Comparison of ENCODE assay signal across 9 cellular contexts in genomic region chr11:60905047-60905446, GRCh38. TPM values are rescaled to one million over a fixed set of nuclear protein-coding genes. Genes with fewer than 3 reads are reported as not detected.
DNase-seq lines count a peak whose midpoint lies in the region; ATAC-seq and TF ChIP-seq lines count a peak whose summit lies in the region.
"Had no signal": no experiment of that assay in that cellular context is flagged by ENCODE, and none has a peak within 500 bp of the region (broad histone marks: within the 10 kb centered on the region; RNA-seq: fewer than 3 reads in every experiment).

No MANE protein-coding gene starts in this region.

- H2BK15ac ChIP-seq in mesenchymal stem cell (ENCODE audit: low read depth, poor library complexity, severe bottlenecking), result no peak overlapping the region

- H2BK5ac ChIP-seq in mesenchymal stem cell (ENCODE audit: low read depth, low read length, poor library complexity, severe bottlenecking), result no peak overlapping the region

- H2BK12ac ChIP-seq in mesenchymal stem cell (ENCODE audit: low read length in 2 of 2), result no peak overlapping the region

- H3K27ac ChIP-seq in A673 (ENCODE audit: low read depth, low read length, poor library complexity, severe bottlenecking) (peak overlapping the region; percentile 98), ascending aorta (peak overlapping the region; percentile 10 to 97), mesenchymal stem cell (ENCODE audit: low read length, poor library complexity, severe bottlenecking) (no peak overlapping the region), RWPE1 (no peak overlapping the region)

- TSS peak; percentile 53 for BruUV-seq in A673 (replicated peaks; lab: Mats Ljungman, UMichigan)

- peak overlapping the region; percentile 89 for H3K9ac ChIP-seq in mesenchymal stem cell (ENCODE audit: low read length)

- no peaks in the 10 kb centered on the region for H3K9me3 ChIP-seq in A673 (ENCODE audit: low read depth, low read length, poor library complexity, severe bottlenecking)
- H3K9me3 ChIP-seq in HAP-1, result no peaks in the 10 kb centered on the region
- H3K9me3 ChIP-seq in ascending aorta, result no peaks in the 10 kb centered on the region
- no peaks in the 10 kb centered on the region for H3K9me3 ChIP-seq in mesenchymal stem cell (ENCODE audit: control insufficient read depth, low read length)

- DNase-seq in A673 (ENCODE audit: low spot score) (no peak), HAP-1 (ENCODE audit: low spot score in 2 of 2) (peak in 1 of 2 experiments; percentile 75), ascending aorta (ENCODE audit: low spot score in 2 of 2) (no peak), mesenchymal stem cell (no peak), inferior parietal cortex (ENCODE audit: extremely low spot score) (no peak), RWPE1 (ENCODE audit: low spot score) (no peak)
- no peak for DNase-seq in stimulated activated CD8-positive, alpha-beta memory T cell treated with anti-CD3 and anti-CD28 coated beads, Interleukin-4, amount 100 ng/mL, for 48 hours

- intact Hi-C loops in A673 (cut with micrococcal nuclease; ENCODE audit: unreplicated experiment) (loop anchor here (5.0 kb wide), 2 partner anchors 73 to 128 kb away; no protein-coding TSS in a partner anchor), ascending aorta (cut with DNase I) (loop anchor here (5.0 kb wide), 2 partner anchors 1288 to 1343 kb away; partner anchors contain the start of gene OSBP)

- H3K27me3 ChIP-seq in A673 (replicated peaks; ENCODE audit: insufficient read depth, low read depth, low read length, poor library complexity) (no peaks in the 10 kb centered on the region), HAP-1 (ENCODE audit: low read depth) (peaks cover 11% of the 10 kb centered on the region), ascending aorta (no peaks in the 10 kb centered on the region), mesenchymal stem cell (ENCODE audit: control insufficient read depth in 1 of 2, insufficient read depth in 1 of 2, low read length in 2 of 2) (peaks cover 4 to 9% of the 10 kb centered on the region in 2 experiments)

- no peak overlapping the region for H2BK120ac ChIP-seq in mesenchymal stem cell (ENCODE audit: low read depth, low read length)

- peaks cover 17% of the 10 kb centered on the region for H3K79me1 ChIP-seq in mesenchymal stem cell (replicated peaks; ENCODE audit: low read length, poor library complexity, severe bottlenecking)

- WGBS in mesenchymal stem cell, result 78% methylated on average over 5 of the region's 6 CpGs

- H2AFZ ChIP-seq in mesenchymal stem cell (ENCODE audit: low read depth, low read length), result no peak overlapping the region

- H4K8ac ChIP-seq in mesenchymal stem cell (ENCODE audit: low read length), result no peak overlapping the region

- no peak overlapping the region for H4K91ac ChIP-seq in mesenchymal stem cell (ENCODE audit: low read length)

- H3K4me2 ChIP-seq in mesenchymal stem cell (ENCODE audit: low read length, poor library complexity, severe bottlenecking), result peak overlapping the region; percentile 89

- TF ChIP-seq CTCF in A673 (conservative IDR thresholded peaks at IDR 0.05; ENCODE audit: low read depth, low read length), result no peak
- TF ChIP-seq CTCF in ascending aorta (IDR thresholded peaks at IDR 0.05), result no peak
- no peak for TF ChIP-seq CTCF in RWPE1 (conservative IDR thresholded peaks at IDR 0.05; ENCODE audit: low read depth)

- peak overlapping the region; percentile 99 for H3K4me3 ChIP-seq in A673 (ENCODE audit: low read depth, low read length, poor library complexity, severe bottlenecking)
- peak overlapping the region; percentile 89 for H3K4me3 ChIP-seq in HAP-1
- peak overlapping the region; percentile 98 to 99 for H3K4me3 ChIP-seq in ascending aorta
- peak overlapping the region in 1 of 2 experiments; percentile 94 for H3K4me3 ChIP-seq in mesenchymal stem cell (ENCODE audit: insufficient read depth in 1 of 2, low read depth in 1 of 2, low read length in 2 of 2)

- no peak for ATAC-seq in GM21737 (IDR thresholded peaks at IDR 0.05; ENCODE audit: unreplicated experiment)

- no peak overlapping the region for H3K23ac ChIP-seq in mesenchymal stem cell (ENCODE audit: low read length in 2 of 2)

- in situ Hi-C loops in HAP-1 (cut with MboI; ENCODE audit: low sequenced_read_pairs), result loop anchor here (25.0 kb wide), 1 partner anchor 793 kb away; no protein-coding TSS in a partner anchor

- H3K4ac ChIP-seq in mesenchymal stem cell (ENCODE audit: low read depth in 1 of 2, low read length in 2 of 2), result no peak overlapping the region

- H3K4me1 ChIP-seq in A673 (ENCODE audit: insufficient read depth, low read length, poor library complexity, severe bottlenecking), result peaks cover 14% of the 10 kb centered on the region
- peaks cover 2% of the 10 kb centered on the region; the same call in 1 of the 2 replicates for H3K4me1 ChIP-seq in HAP-1
- peaks cover 6 to 18% of the 10 kb centered on the region in 2 donors for H3K4me1 ChIP-seq in ascending aorta
- peaks cover 4% of the 10 kb centered on the region for H3K4me1 ChIP-seq in mesenchymal stem cell (ENCODE audit: control insufficient read depth, insufficient read depth, low read depth, low read length)

- no peak overlapping the region for H3K14ac ChIP-seq in mesenchymal stem cell (ENCODE audit: low read length in 2 of 2)

- no peak overlapping the region for H3K18ac ChIP-seq in mesenchymal stem cell (ENCODE audit: low read depth in 1 of 2, low read length in 2 of 2)

- no peak overlapping the region for H2AK5ac ChIP-seq in mesenchymal stem cell (ENCODE audit: low read length, severe bottlenecking)

- CTCF ChIA-PET in A673 (lab: Charles Lee) (no interaction called here), RWPE1 (lab: Yijun Ruan, JAX) (interaction anchor here (0.6 to 1.6 kb wide), 4 partner anchors 33 to 88 kb away, joined by 3 to 5 read pairs (median 4); no protein-coding TSS in a partner anchor)

- H3K36me3 ChIP-seq in A673 (ENCODE audit: insufficient read depth, low read length, poor library complexity, severe bottlenecking) (peaks cover 36% of the 10 kb centered on the region), HAP-1 (replicated peaks) (peaks cover 44% of the 10 kb centered on the region), ascending aorta (peaks cover 28 to 38% of the 10 kb centered on the region in 2 donors), mesenchymal stem cell (ENCODE audit: control insufficient read depth in 1 of 2, insufficient read depth in 2 of 2, low read depth in 1 of 2, low read length in 2 of 2) (peaks cover 34 to 38% of the 10 kb centered on the region in 2 experiments)

- POLR2A ChIA-PET in A673 (lab: Charles Lee; ENCODE audit: low non-redundant PET), result no interaction called here
- POLR2A ChIA-PET in RWPE1 (lab: Yijun Ruan, JAX; ENCODE audit: low non-redundant PET), result no interaction called here

RNA-seq across cellular contexts. Expression of gene PRPF19, which starts 1.3 kb away (rescaled TPM):
- 200 and 204 TPM in 2 replicates for total RNA-seq in A673 (2021)
- total RNA-seq in ascending aorta, result 61.6 TPM
- 46.6 TPM for polyA plus RNA-seq in mesenchymal stem cell (2013, experiment 1 of 2)
- polyA plus RNA-seq in mesenchymal stem cell (2013, experiment 2 of 2), result 47.0 TPM

RNA-seq across cellular contexts. Expression of gene TMEM109, which starts 8.9 kb away (rescaled TPM):
- 139 and 169 TPM in 2 replicates for total RNA-seq in A673 (2021)
- total RNA-seq in ascending aorta, result 238 TPM
- 107 TPM for polyA plus RNA-seq in mesenchymal stem cell (2013, experiment 1 of 2)
- 104 TPM for polyA plus RNA-seq in mesenchymal stem cell (2013, experiment 2 of 2)

RNA-seq across cellular contexts. Expression of gene TMEM132A, which starts 19.2 kb away (rescaled TPM):
- total RNA-seq in A673 (2021) (140 and 147 TPM in 2 replicates), ascending aorta (18.9 TPM)
- polyA plus RNA-seq in mesenchymal stem cell (2013, experiment 1 of 2), result 84.4 TPM
- 86.4 TPM for polyA plus RNA-seq in mesenchymal stem cell (2013, experiment 2 of 2)

RNA-seq across cellular contexts. Expression of gene ZP1, which starts 37.7 kb away (rescaled TPM):
- total RNA-seq in A673 (2021) (not detected in 2 replicates), ascending aorta (not detected)
- 0.44 TPM for polyA plus RNA-seq in mesenchymal stem cell (2013, experiment 1 of 2)
- polyA plus RNA-seq in mesenchymal stem cell (2013, experiment 2 of 2), result 0.42 TPM
- total RNA-seq: lung had no signal

RNA-seq across cellular contexts. Expression of gene SLC15A3, which starts 46.9 kb away (rescaled TPM):
- total RNA-seq in A673 (2021) (not detected in 2 replicates), ascending aorta (27.1 TPM)
- 40.1 TPM for polyA plus RNA-seq in mesenchymal stem cell (2013, experiment 1 of 2)
- 32.4 TPM for polyA plus RNA-seq in mesenchymal stem cell (2013, experiment 2 of 2)

Comparison
In these comparisons a context has a peak if more than half of its experiments do, and no peak if none do; other contexts are left out.
1. H3K27ac ChIP-seq: peak in A673 (single experiment) and ascending aorta (2 of 2); none in mesenchymal stem cell (single experiment) and RWPE1 (single experiment).